1 cellular context compared by ENCODE assay signal in the genomic region with DNA sequence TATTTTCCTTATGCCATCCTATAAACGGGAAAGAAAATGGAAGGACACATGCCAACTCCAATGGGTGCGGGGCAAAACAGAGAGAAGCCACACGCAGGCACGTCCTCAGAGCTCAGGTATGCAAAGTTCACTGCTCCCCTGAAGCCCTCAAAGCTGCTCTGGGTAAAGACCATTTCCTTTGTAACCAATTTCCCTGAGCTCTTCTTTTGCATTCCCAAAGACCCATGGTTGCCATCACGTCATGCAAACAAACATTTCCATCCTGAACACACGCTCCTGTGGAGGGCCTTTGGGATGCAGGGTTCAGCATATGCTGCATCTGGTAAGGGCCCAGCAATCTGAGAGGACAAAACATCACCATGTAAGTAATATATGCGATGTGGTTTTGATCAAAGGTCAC.
TF ChIP-seq lines count a peak whose summit lies in the region.

No MANE protein-coding gene starts in this region.

TF ChIP-seq in SK-N-SH, 30 proteins besides CTCF, POLR2A, EP300 and RAD21:
- TF ChIP-seq, protein P1, sequence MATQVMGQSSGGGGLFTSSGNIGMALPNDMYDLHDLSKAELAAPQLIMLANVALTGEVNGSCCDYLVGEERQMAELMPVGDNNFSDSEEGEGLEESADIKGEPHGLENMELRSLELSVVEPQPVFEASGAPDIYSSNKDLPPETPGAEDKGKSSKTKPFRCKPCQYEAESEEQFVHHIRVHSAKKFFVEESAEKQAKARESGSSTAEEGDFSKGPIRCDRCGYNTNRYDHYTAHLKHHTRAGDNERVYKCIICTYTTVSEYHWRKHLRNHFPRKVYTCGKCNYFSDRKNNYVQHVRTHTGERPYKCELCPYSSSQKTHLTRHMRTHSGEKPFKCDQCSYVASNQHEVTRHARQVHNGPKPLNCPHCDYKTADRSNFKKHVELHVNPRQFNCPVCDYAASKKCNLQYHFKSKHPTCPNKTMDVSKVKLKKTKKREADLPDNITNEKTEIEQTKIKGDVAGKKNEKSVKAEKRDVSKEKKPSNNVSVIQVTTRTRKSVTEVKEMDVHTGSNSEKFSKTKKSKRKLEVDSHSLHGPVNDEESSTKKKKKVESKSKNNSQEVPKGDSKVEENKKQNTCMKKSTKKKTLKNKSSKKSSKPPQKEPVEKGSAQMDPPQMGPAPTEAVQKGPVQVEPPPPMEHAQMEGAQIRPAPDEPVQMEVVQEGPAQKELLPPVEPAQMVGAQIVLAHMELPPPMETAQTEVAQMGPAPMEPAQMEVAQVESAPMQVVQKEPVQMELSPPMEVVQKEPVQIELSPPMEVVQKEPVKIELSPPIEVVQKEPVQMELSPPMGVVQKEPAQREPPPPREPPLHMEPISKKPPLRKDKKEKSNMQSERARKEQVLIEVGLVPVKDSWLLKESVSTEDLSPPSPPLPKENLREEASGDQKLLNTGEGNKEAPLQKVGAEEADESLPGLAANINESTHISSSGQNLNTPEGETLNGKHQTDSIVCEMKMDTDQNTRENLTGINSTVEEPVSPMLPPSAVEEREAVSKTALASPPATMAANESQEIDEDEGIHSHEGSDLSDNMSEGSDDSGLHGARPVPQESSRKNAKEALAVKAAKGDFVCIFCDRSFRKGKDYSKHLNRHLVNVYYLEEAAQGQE (IDR thresholded peaks at IDR 0.05; ENCODE audit: low read depth, low read length), result no peak
- TF ChIP-seq, protein P2, sequence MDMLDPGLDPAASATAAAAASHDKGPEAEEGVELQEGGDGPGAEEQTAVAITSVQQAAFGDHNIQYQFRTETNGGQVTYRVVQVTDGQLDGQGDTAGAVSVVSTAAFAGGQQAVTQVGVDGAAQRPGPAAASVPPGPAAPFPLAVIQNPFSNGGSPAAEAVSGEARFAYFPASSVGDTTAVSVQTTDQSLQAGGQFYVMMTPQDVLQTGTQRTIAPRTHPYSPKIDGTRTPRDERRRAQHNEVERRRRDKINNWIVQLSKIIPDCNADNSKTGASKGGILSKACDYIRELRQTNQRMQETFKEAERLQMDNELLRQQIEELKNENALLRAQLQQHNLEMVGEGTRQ (IDR thresholded peaks at IDR 0.05; ENCODE audit: borderline replicate concordance, low read depth, low read length), result no peak
- TF ChIP-seq, protein P3, sequence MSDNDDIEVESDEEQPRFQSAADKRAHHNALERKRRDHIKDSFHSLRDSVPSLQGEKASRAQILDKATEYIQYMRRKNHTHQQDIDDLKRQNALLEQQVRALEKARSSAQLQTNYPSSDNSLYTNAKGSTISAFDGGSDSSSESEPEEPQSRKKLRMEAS (IDR thresholded peaks at IDR 0.05; ENCODE audit: low read depth), result no peak
- TF ChIP-seq YY1 (IDR thresholded peaks at IDR 0.05; ENCODE audit: low read depth), result no peak
- TF ChIP-seq RFX5 (IDR thresholded peaks at IDR 0.05; ENCODE audit: low read length), result no peak
- TF ChIP-seq, protein P4, sequence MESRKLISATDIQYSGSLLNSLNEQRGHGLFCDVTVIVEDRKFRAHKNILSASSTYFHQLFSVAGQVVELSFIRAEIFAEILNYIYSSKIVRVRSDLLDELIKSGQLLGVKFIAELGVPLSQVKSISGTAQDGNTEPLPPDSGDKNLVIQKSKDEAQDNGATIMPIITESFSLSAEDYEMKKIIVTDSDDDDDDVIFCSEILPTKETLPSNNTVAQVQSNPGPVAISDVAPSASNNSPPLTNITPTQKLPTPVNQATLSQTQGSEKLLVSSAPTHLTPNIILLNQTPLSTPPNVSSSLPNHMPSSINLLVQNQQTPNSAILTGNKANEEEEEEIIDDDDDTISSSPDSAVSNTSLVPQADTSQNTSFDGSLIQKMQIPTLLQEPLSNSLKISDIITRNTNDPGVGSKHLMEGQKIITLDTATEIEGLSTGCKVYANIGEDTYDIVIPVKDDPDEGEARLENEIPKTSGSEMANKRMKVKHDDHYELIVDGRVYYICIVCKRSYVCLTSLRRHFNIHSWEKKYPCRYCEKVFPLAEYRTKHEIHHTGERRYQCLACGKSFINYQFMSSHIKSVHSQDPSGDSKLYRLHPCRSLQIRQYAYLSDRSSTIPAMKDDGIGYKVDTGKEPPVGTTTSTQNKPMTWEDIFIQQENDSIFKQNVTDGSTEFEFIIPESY (IDR thresholded peaks at IDR 0.05; ENCODE audit: borderline replicate concordance, low read depth), result no peak
- TF ChIP-seq RCOR1 (IDR thresholded peaks at IDR 0.05; ENCODE audit: low read length), result no peak
- no peak for TF ChIP-seq FOXJ3 (CRISPR knock-in tag; IDR thresholded peaks at IDR 0.05)
- no peak for TF ChIP-seq TCF12 (IDR thresholded peaks at IDR 0.05)
- TF ChIP-seq SMC3 (IDR thresholded peaks at IDR 0.05; ENCODE audit: low read depth, low read length), result no peak
- no peak for TF ChIP-seq JUND (IDR thresholded peaks at IDR 0.05)
